In the genomic region with DNA sequence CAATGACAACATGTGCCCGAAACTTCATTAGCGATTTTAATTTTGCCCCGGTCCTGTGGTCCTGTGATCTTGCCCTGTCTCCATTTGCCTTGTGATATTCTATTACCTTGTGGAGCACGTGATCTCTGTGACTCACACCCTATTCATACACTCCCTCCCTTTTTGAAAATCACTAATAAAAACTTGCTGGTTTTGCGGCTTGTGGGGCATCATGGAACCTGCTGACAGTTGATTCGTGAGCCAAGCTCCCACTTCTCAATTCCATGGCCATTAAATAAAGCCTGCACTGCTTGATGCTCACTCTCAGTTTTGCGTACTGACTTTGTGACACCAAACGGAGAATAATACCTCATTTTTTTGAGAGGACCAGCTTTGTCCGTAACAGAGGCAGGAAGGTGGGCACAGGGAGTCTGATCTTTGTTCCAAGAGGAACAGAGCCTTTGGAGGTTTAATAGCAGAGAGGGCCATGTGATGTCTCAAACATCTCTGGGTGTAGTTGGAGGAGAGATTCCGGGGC, we compare ENCODE assay signal across 1 cellular context.
TF ChIP-seq lines count a peak whose summit lies in the region.

No MANE protein-coding gene starts in this region.

TF ChIP-seq in K562, 482 proteins besides CTCF, POLR2A, EP300 and RAD21 (continued from another document):
- no peak for TF ChIP-seq RBBP5 (IDR thresholded peaks at IDR 0.05; ENCODE audit: borderline replicate concordance, insufficient read depth, low read length, poor library complexity, severe bottlenecking)
- TF ChIP-seq ZNF274 (IDR thresholded peaks at IDR 0.05; ENCODE audit: borderline replicate concordance, low read depth, low read length): no peak
- TF ChIP-seq NR3C1 (CRISPR knock-in tag; IDR thresholded peaks at IDR 0.05): no peak
- TF ChIP-seq POLR3G (IDR thresholded peaks at IDR 0.05; ENCODE audit: extremely low read depth, insufficient read length, insufficient replicate concordance): no peak
- peak; percentile 56 for TF ChIP-seq ARID1B (IDR thresholded peaks at IDR 0.05)
- TF ChIP-seq, protein P1, sequence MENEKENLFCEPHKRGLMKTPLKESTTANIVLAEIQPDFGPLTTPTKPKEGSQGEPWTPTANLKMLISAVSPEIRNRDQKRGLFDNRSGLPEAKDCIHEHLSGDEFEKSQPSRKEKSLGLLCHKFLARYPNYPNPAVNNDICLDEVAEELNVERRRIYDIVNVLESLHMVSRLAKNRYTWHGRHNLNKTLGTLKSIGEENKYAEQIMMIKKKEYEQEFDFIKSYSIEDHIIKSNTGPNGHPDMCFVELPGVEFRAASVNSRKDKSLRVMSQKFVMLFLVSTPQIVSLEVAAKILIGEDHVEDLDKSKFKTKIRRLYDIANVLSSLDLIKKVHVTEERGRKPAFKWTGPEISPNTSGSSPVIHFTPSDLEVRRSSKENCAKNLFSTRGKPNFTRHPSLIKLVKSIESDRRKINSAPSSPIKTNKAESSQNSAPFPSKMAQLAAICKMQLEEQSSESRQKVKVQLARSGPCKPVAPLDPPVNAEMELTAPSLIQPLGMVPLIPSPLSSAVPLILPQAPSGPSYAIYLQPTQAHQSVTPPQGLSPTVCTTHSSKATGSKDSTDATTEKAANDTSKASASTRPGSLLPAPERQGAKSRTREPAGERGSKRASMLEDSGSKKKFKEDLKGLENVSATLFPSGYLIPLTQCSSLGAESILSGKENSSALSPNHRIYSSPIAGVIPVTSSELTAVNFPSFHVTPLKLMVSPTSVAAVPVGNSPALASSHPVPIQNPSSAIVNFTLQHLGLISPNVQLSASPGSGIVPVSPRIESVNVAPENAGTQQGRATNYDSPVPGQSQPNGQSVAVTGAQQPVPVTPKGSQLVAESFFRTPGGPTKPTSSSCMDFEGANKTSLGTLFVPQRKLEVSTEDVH (IDR thresholded peaks at IDR 0.05; ENCODE audit: low read depth, partially characterized antibody): no peak
- peak; percentile 56 to 64; a peak in 3 of 4 replicates for TF ChIP-seq MAZ (CRISPR knock-in tag; conservative IDR thresholded peaks at IDR 0.05 in 1 of 2, IDR thresholded peaks at IDR 0.05 in 1 of 2)
- no peak for TF ChIP-seq MYNN (IDR thresholded peaks at IDR 0.05)
- TF ChIP-seq MYNN (CRISPR knock-in tag; IDR thresholded peaks at IDR 0.05): no peak
- TF ChIP-seq, protein P2, sequence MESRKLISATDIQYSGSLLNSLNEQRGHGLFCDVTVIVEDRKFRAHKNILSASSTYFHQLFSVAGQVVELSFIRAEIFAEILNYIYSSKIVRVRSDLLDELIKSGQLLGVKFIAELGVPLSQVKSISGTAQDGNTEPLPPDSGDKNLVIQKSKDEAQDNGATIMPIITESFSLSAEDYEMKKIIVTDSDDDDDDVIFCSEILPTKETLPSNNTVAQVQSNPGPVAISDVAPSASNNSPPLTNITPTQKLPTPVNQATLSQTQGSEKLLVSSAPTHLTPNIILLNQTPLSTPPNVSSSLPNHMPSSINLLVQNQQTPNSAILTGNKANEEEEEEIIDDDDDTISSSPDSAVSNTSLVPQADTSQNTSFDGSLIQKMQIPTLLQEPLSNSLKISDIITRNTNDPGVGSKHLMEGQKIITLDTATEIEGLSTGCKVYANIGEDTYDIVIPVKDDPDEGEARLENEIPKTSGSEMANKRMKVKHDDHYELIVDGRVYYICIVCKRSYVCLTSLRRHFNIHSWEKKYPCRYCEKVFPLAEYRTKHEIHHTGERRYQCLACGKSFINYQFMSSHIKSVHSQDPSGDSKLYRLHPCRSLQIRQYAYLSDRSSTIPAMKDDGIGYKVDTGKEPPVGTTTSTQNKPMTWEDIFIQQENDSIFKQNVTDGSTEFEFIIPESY (CRISPR knock-in tag; IDR thresholded peaks at IDR 0.05): no peak
- TF ChIP-seq TEAD2 (tag; IDR thresholded peaks at IDR 0.05): 0 out of 2 replicates have a peak, but pooled peaks have one; percentile 44
- peak; percentile 98 for TF ChIP-seq FOSL1 (tag; conservative IDR thresholded peaks at IDR 0.05)
- TF ChIP-seq, protein P3, sequence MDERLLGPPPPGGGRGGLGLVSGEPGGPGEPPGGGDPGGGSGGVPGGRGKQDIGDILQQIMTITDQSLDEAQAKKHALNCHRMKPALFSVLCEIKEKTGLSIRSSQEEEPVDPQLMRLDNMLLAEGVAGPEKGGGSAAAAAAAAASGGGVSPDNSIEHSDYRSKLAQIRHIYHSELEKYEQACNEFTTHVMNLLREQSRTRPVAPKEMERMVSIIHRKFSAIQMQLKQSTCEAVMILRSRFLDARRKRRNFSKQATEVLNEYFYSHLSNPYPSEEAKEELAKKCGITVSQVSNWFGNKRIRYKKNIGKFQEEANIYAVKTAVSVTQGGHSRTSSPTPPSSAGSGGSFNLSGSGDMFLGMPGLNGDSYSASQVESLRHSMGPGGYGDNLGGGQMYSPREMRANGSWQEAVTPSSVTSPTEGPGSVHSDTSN (CRISPR knock-in tag; IDR thresholded peaks at IDR 0.05; ENCODE audit: low read depth): no peak
- TF ChIP-seq, protein P3 (tag; conservative IDR thresholded peaks at IDR 0.05; ENCODE audit: low read depth): peak; percentile 26; the same call in 1 of the 2 replicates
- TF ChIP-seq TOE1 (IDR thresholded peaks at IDR 0.05; ENCODE audit: borderline replicate concordance): peak; percentile 95
- TF ChIP-seq TOE1 (CRISPR knock-in tag; IDR thresholded peaks at IDR 0.05; ENCODE audit: borderline replicate concordance, low read depth): no peak
- peak; percentile 2 for TF ChIP-seq TBP (optimal IDR thresholded peaks at IDR 0.05; ENCODE audit: low read depth, low read length)
- no peak for TF ChIP-seq CEBPG (CRISPR knock-in tag; IDR thresholded peaks at IDR 0.05)
- TF ChIP-seq CEBPG (tag; conservative IDR thresholded peaks at IDR 0.05 in 1 of 2, IDR thresholded peaks at IDR 0.05 in 1 of 2): no peak
- no peak for TF ChIP-seq HOXB6 (CRISPR knock-in tag; IDR thresholded peaks at IDR 0.05; ENCODE audit: borderline replicate concordance)
- peak; percentile 71 for TF ChIP-seq PTTG1 (tag; IDR thresholded peaks at IDR 0.05; ENCODE audit: low read depth)
- no peak for TF ChIP-seq ZNF507 (tag; conservative IDR thresholded peaks at IDR 0.05)
- TF ChIP-seq HDAC8 (tag; IDR thresholded peaks at IDR 0.05): peak; percentile 20; the same call in 1 of the 2 replicates
- no peak for TF ChIP-seq GTF2A2 (tag; IDR thresholded peaks at IDR 0.05)
- no peak for TF ChIP-seq CBX5 (IDR thresholded peaks at IDR 0.05; ENCODE audit: borderline replicate concordance, low read depth)
- peak; percentile 86 for TF ChIP-seq JUND (IDR thresholded peaks at IDR 0.05; ENCODE audit: borderline replicate concordance, low read depth, low read length)
- peak; percentile 83; the same call in 2 of the 3 replicates for TF ChIP-seq JUND (tag; IDR thresholded peaks at IDR 0.05; ENCODE audit: borderline replicate concordance, low read depth, low read length)
- no peak; the same call in 1 of the 2 replicates for TF ChIP-seq ZNF354B (CRISPR knock-in tag; IDR thresholded peaks at IDR 0.05)
